In the genomic region with DNA sequence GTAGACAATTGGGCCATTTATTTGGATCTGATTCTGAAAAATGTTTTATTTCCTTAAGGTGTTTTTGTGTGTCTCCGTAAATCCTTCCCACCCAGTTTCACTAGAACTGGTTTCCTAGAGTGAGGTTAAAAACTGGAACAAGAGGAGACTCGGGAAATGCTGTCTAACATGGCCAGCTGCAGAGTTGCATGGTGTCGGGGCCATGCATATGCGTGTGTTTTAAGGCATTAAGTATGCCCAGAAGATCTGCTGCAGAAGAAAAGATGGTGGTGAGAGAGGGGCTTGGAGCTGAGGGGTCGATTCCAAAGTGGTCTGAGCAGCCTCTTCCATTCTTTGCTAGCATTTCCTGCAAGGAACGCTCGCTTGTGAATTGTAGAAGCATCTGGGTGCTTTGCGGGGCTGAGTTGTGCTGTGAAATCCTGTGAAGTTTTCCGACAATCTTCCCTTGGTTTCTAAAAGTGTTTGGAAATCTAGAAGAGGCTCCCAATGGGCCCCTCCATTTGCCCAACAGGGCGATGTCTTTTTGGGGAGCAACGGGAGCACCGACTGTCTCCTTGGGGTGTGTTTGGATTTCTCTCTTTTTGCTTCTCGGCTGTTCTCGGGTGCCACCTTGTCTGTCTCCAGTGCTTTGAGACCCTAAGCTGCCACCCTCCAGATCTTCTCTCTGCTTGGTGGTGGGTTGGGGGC, we compare ENCODE assay signal across 25 cellular contexts.
"Had no signal": no experiment of that assay in that cellular context is flagged by ENCODE, and none has a peak within 500 bp of the region (broad histone marks: within the 10 kb centered on the region; RNA-seq: fewer than 3 reads in every experiment).

No MANE protein-coding gene starts in this region.

- H3K9me3 Mint-ChIP-seq: naive thymus-derived CD8-positive, alpha-beta T cell; neural crest cell; stimulated activated effector memory CD8-positive, alpha-beta T cell treated with anti-CD3 and anti-CD28 coated beads, Interleukin-12 subunit alpha, Interleukin-12 subunit beta, amount 100 ng/mL, for 72 hours had no signal

- H3K9me3 ChIP-seq: heart left ventricle, mucosa of descending colon, pancreas, testis, tibial nerve, upper lobe of right lung, vagina had no signal

- H3K4me1 Mint-ChIP-seq: neural crest cell; stimulated activated effector memory CD8-positive, alpha-beta T cell treated with anti-CD3 and anti-CD28 coated beads, Interleukin-12 subunit alpha, Interleukin-12 subunit beta, amount 100 ng/mL, for 72 hours had no signal

- ATAC-seq: esophagus mucosa; heart left ventricle; left colon; mucosa of descending colon; naive thymus-derived CD8-positive, alpha-beta T cell; pancreas; right cardiac atrium; stimulated activated effector memory CD8-positive, alpha-beta T cell treated with anti-CD3 and anti-CD28 coated beads, Interleukin-12 subunit alpha, Interleukin-12 subunit beta, amount 100 ng/mL, for 72 hours; stimulated activated naive CD8-positive, alpha-beta T cell treated with anti-CD3 and anti-CD28 coated beads, Interleukin-15, Interleukin-2, amounts not matched to agents 100 U/mL and 50 U/mL, for 24 hours; upper lobe of right lung had no signal

- H3K36me3 ChIP-seq: pancreas had no signal

- H3K27me3 ChIP-seq: dorsolateral prefrontal cortex, heart left ventricle, pancreas, testis, tibial nerve, upper lobe of right lung, vagina had no signal

- DNase-seq: cortex of kidney; dorsolateral prefrontal cortex; effector CD8-positive, alpha-beta T cell; heart left ventricle; hippocampal formation; left colon; mesendoderm; mucosa of descending colon; naive thymus-derived CD8-positive, alpha-beta T cell; nucleus accumbens; right cardiac atrium; stimulated activated CD4-positive, alpha-beta T cell treated with anti-CD3 and anti-CD28 coated beads, Interleukin-4, amount 100 ng/mL, for 1 hour; stimulated activated CD8-positive, alpha-beta memory T cell treated with anti-CD3 and anti-CD28 coated beads, Interleukin-4, amount 100 ng/mL, for 48 hours; stimulated activated naive CD8-positive, alpha-beta T cell treated with anti-CD3 and anti-CD28 coated beads, Interleukin-15, Interleukin-2, amounts not matched to agents 100 U/mL and 50 U/mL, for 24 hours; testis; upper lobe of right lung had no signal

- H3K4me1 ChIP-seq: heart left ventricle, pancreas, testis, tibial nerve, upper lobe of right lung, vagina had no signal

- FAIRE-seq: endometrium, frontal cortex, pancreas had no signal

- H3K27me3 Mint-ChIP-seq: progenitor cell of endocrine pancreas had no signal

- H3K4me3 ChIP-seq: dorsolateral prefrontal cortex, heart left ventricle, mucosa of descending colon, pancreas, testis, tibial nerve, upper lobe of right lung, vagina had no signal

- H3K4me3 Mint-ChIP-seq: naive thymus-derived CD8-positive, alpha-beta T cell; neural crest cell; stimulated activated effector memory CD8-positive, alpha-beta T cell treated with anti-CD3 and anti-CD28 coated beads, Interleukin-12 subunit alpha, Interleukin-12 subunit beta, amount 100 ng/mL, for 72 hours had no signal

- H3K27ac ChIP-seq: dorsolateral prefrontal cortex, heart left ventricle, pancreas, testis, tibial nerve, upper lobe of right lung, vagina had no signal

- H3K27ac Mint-ChIP-seq: naive thymus-derived CD8-positive, alpha-beta T cell; progenitor cell of endocrine pancreas; stimulated activated effector memory CD8-positive, alpha-beta T cell treated with anti-CD3 and anti-CD28 coated beads, Interleukin-12 subunit alpha, Interleukin-12 subunit beta, amount 100 ng/mL, for 72 hours had no signal

- H3K36me3 Mint-ChIP-seq: naive thymus-derived CD8-positive, alpha-beta T cell had no signal
